ENCODE assay signal across 29 cellular contexts in genomic region chr4:173511787-173512361, GRCh38. TPM values are rescaled to one million over a fixed set of nuclear protein-coding genes. Genes with fewer than 3 reads are reported as not detected.
"Had no signal": no experiment of that assay in that cellular context is flagged by ENCODE, and none has a peak within 500 bp of the region (broad histone marks: within the 10 kb centered on the region; RNA-seq: fewer than 3 reads in every experiment).

No MANE protein-coding gene starts in this region.

- H3K4me3 ChIP-seq: SJSA1 had no signal

- H3K9me3 Mint-ChIP-seq: activated CD4-positive, alpha-beta memory T cell treated with anti-CD3 and anti-CD28 coated beads for 36 hours; activated T-cell treated with anti-CD3 and anti-CD28 coated beads, Interleukin-2, amount 50 U/mL, for 4 hours had no signal

- DNase-seq: activated B cell treated with CpG ODN at 0.5 μM for 24 hours; activated CD4-positive, alpha-beta memory T cell treated with anti-CD3 and anti-CD28 coated beads for 36 hours; activated CD4-positive, alpha-beta T cell treated with anti-CD3 and anti-CD28 coated beads for 1 hour; activated CD4-positive, alpha-beta T cell treated with anti-CD3 and anti-CD28 coated beads, Interleukin-2, amount 10 ng/mL, durations not matched to agents 7 days and 5 days; activated CD8-positive, alpha-beta memory T cell treated with anti-CD3 and anti-CD28 coated beads for 24 hours; activated effector memory CD4-positive, alpha-beta T cell treated with anti-CD3 and anti-CD28 coated beads, Interleukin-2, amount 50 U/mL, for 16 hours; activated naive CD4-positive, alpha-beta T cell treated with Interleukin-2 at 50 U/mL for 16 hours; activated naive CD8-positive, alpha-beta T cell treated with anti-CD3 and anti-CD28 coated beads, Interleukin-2, amount 50 U/mL, for 24 hours; activated T-cell treated with anti-CD3 and anti-CD28 coated beads, Interleukin-2, amount 50 U/mL, for 4 hours; amygdala; NCI-H1092 treated with DMSO at 0.1 percent for 48 hours; NCI-H1417 treated with DMSO at 0.1 percent for 48 hours; NCI-H1694; NCI-H2029; NCI-H2107; NCI-H2171 treated with DMSO at 0.1 percent for 48 hours; NCI-H226; NCI-H526; NCI-H774; T-helper 17 cell; T-helper 9 cell had no signal

- H3K27ac Mint-ChIP-seq: activated B cell treated with CpG ODN at 0.5 μM for 24 hours; activated CD4-positive, alpha-beta memory T cell treated with anti-CD3 and anti-CD28 coated beads for 36 hours; activated CD4-positive, alpha-beta T cell treated with anti-CD3 and anti-CD28 coated beads, Interleukin-2, amount 10 ng/mL, durations not matched to agents 7 days and 5 days; activated naive CD4-positive, alpha-beta T cell treated with anti-CD3 and anti-CD28 coated beads, Interleukin-2, amount 50 U/mL, for 72 hours; activated naive CD8-positive, alpha-beta T cell treated with anti-CD3 and anti-CD28 coated beads, Interleukin-2, amount 50 U/mL, for 24 hours; brain; T-helper 17 cell had no signal

- H3K36me3 ChIP-seq: SJSA1 had no signal

- H3K9me3 ChIP-seq: SJSA1 had no signal

- H3K9ac ChIP-seq: KMS-11 had no signal

- H3K36me3 Mint-ChIP-seq: brain had no signal

- H3K4me1 ChIP-seq: SJSA1 had no signal

- H3K4me2 ChIP-seq: KMS-11 had no signal

- H3K4me3 Mint-ChIP-seq: activated B cell treated with CpG ODN at 0.5 μM for 24 hours; activated CD4-positive, alpha-beta memory T cell treated with anti-CD3 and anti-CD28 coated beads for 36 hours; activated CD4-positive, alpha-beta T cell treated with anti-CD3 and anti-CD28 coated beads, Interleukin-2, amount 10 ng/mL, durations not matched to agents 7 days and 5 days; activated naive CD8-positive, alpha-beta T cell treated with anti-CD3 and anti-CD28 coated beads, Interleukin-2, amount 50 U/mL, for 24 hours; activated T-cell treated with anti-CD3 and anti-CD28 coated beads, Interleukin-2, amount 50 U/mL, for 4 hours; T-helper 17 cell had no signal

- ATAC-seq: activated naive CD4-positive, alpha-beta T cell treated with anti-CD3 and anti-CD28 coated beads, Interleukin-2, amount 50 U/mL, for 72 hours; activated naive CD8-positive, alpha-beta T cell treated with anti-CD3 and anti-CD28 coated beads, Interleukin-2, amount 50 U/mL, for 24 hours; activated T-cell treated with anti-CD3 and anti-CD28 coated beads, Interleukin-2, amount 50 U/mL, for 4 hours; T-helper 17 cell had no signal

- H3K27ac ChIP-seq: KMS-11, SJSA1 had no signal

RNA-seq across cellular contexts. Expression of gene HAND2, which starts 18.2 kb away (rescaled TPM):
- total RNA-seq: activated B cell treated with CpG ODN at 0.5 μM for 24 hours; activated CD4-positive, alpha-beta memory T cell treated with anti-CD3 and anti-CD28 coated beads for 36 hours; activated CD4-positive, alpha-beta T cell treated with anti-CD3 and anti-CD28 coated beads, Interleukin-2, amount 10 ng/mL, durations not matched to agents 7 days and 5 days; activated naive CD4-positive, alpha-beta T cell treated with anti-CD3 and anti-CD28 coated beads, Interleukin-2, amount 50 U/mL, for 72 hours; activated T-cell treated with anti-CD3 and anti-CD28 coated beads, Interleukin-2, amount 50 U/mL, for 4 hours; astrocyte; MCF 10A; NCI-H460; OCI-LY7; SJSA1; T-helper 17 cell had no signal
